13 cellular contexts compared by ENCODE assay signal in genomic region chr10:127797339-127797738, GRCh38.
DNase-seq lines count a peak whose midpoint lies in the region; ATAC-seq and TF ChIP-seq lines count a peak whose summit lies in the region.
"Had no signal": no experiment of that assay in that cellular context is flagged by ENCODE, and none has a peak within 500 bp of the region (broad histone marks: within the 10 kb centered on the region; RNA-seq: fewer than 3 reads in every experiment).

No MANE protein-coding gene starts in this region.

- peak; percentile 76 for ATAC-seq in Right ventricle myocardium inferior
- ATAC-seq in right lobe of liver = peak; percentile 26 to 88 (median 54)
- ATAC-seq in GM21390 (IDR thresholded peaks at IDR 0.05; ENCODE audit: unreplicated experiment) = no peak

- H3K4me1 ChIP-seq in right lobe of liver (no peaks in the 10 kb centered on the region), sigmoid colon (no peaks in the 10 kb centered on the region), Karpas-422 (ENCODE audit: low read length) (no peaks in the 10 kb centered on the region)

- TF ChIP-seq CTCF in choroid plexus epithelial cell (conservative IDR thresholded peaks at IDR 0.05; ENCODE audit: low read depth, low read length) (no peak), right lobe of liver (IDR thresholded peaks at IDR 0.05) (no peak), sigmoid colon (IDR thresholded peaks at IDR 0.05) (no peak)

- H3K4me3 ChIP-seq in choroid plexus epithelial cell (ENCODE audit: low read depth, low read length) (no peak overlapping the region), right lobe of liver (no peak overlapping the region), sigmoid colon (no peak overlapping the region), Karpas-422 (ENCODE audit: low read length) (no peak overlapping the region)

- DNase-seq in Right ventricle myocardium inferior (ENCODE audit: missing footprints) (no peak), cardiac septum (ENCODE audit: low spot score) (no peak), choroid plexus epithelial cell (ENCODE audit: low read depth) (peak; percentile 2), right lobe of liver (no peak), sigmoid colon (no peak), HuH-7 (ENCODE audit: low spot score) (no peak), Karpas-422 (no peak)
- DNase-seq: activated CD8-positive, alpha-beta memory T cell treated with anti-CD3 and anti-CD28 coated beads, Interleukin-2, amount 50 U/mL, for 4 hours; endodermal cell; NCI-H1092 treated with DMSO at 0.1 percent for 48 hours; NCI-H524 had no signal

- no peak overlapping the region for H3K9ac ChIP-seq in Karpas-422 (ENCODE audit: low read length)

- H2AFZ ChIP-seq in Karpas-422 (ENCODE audit: low read length) = no peak overlapping the region

- no peaks in the 10 kb centered on the region for H3K9me2 ChIP-seq in Karpas-422 (replicated peaks; ENCODE audit: insufficient read depth, low read length)

- 67% methylated on average over 1 of the region's 1 CpG for WGBS in right lobe of liver (ENCODE audit: insufficient coverage, low coverage, low lambda C conversion rate, missing lambda C conversion rate)
- WGBS in sigmoid colon, 2 donors = 98% methylated on average over 1 of the region's 1 CpG

- TF ChIP-seq POLR2A in right lobe of liver (IDR thresholded peaks at IDR 0.05) (no peak), sigmoid colon (IDR thresholded peaks at IDR 0.05) (no peak)

- no peaks in the 10 kb centered on the region for H4K20me1 ChIP-seq in Karpas-422 (ENCODE audit: insufficient read depth, low read depth, low read length)

- no peak for TF ChIP-seq EP300 in sigmoid colon (IDR thresholded peaks at IDR 0.05)

- H3K27ac ChIP-seq in right lobe of liver (no peak overlapping the region), sigmoid colon (no peak overlapping the region), Karpas-422 (ENCODE audit: low read length) (no peak overlapping the region)
- H3K27ac ChIP-seq: RWPE1 had no signal

- H3K27me3 ChIP-seq in right lobe of liver = no peaks in the 10 kb centered on the region
- H3K27me3 ChIP-seq in sigmoid colon = no peaks in the 10 kb centered on the region
- H3K27me3 ChIP-seq in Karpas-422 (ENCODE audit: low read length) = no peaks in the 10 kb centered on the region

- H3K36me3 ChIP-seq in right lobe of liver = no peaks in the 10 kb centered on the region
- H3K36me3 ChIP-seq in sigmoid colon = no peaks in the 10 kb centered on the region
- no peaks in the 10 kb centered on the region for H3K36me3 ChIP-seq in Karpas-422 (ENCODE audit: insufficient read depth, low read length)

- H3K79me2 ChIP-seq in Karpas-422 (ENCODE audit: low read length) = no peaks in the 10 kb centered on the region

- H3K4me2 ChIP-seq in Karpas-422 (ENCODE audit: low read depth, low read length, poor library complexity, severe bottlenecking) = no peak overlapping the region

- intact Hi-C loops in Right ventricle myocardium inferior (cut with DNase I) (no loop called here), cardiac septum (cut with DNase I) (no loop called here), right lobe of liver (cut with DNase I) (no loop called here), sigmoid colon (cut with DNase I) (no loop called here)

- H3K9me3 ChIP-seq in right lobe of liver (no peaks in the 10 kb centered on the region), sigmoid colon (no peaks in the 10 kb centered on the region), Karpas-422 (ENCODE audit: low read length) (no peaks in the 10 kb centered on the region)
